9 cellular contexts compared by ENCODE assay signal in genomic region chr12:123119808-123120207, GRCh38. TPM values are rescaled to one million over a fixed set of nuclear protein-coding genes. Genes with fewer than 3 reads are reported as not detected.
A peak's percentile ranks its signal among the peaks of the same experiment; 100 is the strongest.
DNase-seq lines count a peak whose midpoint lies in the region; ATAC-seq and TF ChIP-seq lines count a peak whose summit lies in the region.
"Had no signal": no experiment of that assay in that cellular context is flagged by ENCODE, and none has a peak within 500 bp of the region (broad histone marks: within the 10 kb centered on the region; RNA-seq: fewer than 3 reads in every experiment).

No MANE protein-coding gene starts in this region.

- no peaks in the 10 kb centered on the region for H3K9me3 ChIP-seq in thymus (ENCODE audit: control insufficient read depth)
- H3K9me3 ChIP-seq in esophagus squamous epithelium, result no peaks in the 10 kb centered on the region

- intact Hi-C loops in esophagus squamous epithelium (cut with DNase I), result no loop called here

- TF ChIP-seq POLR2A in esophagus squamous epithelium (IDR thresholded peaks at IDR 0.05), result no peak

- H3K4me3 ChIP-seq in thymus (ENCODE audit: low read length) (peak overlapping the region; percentile 48), esophagus squamous epithelium (no peak overlapping the region)

- H3K27ac ChIP-seq in thymus (ENCODE audit: low read depth) (peak overlapping the region; percentile 100), esophagus squamous epithelium (peak overlapping the region in 2 of 4 donors; percentile 53 to 59)
- H3K27ac ChIP-seq: 22Rv1 had no signal

- H3K4me1 ChIP-seq in thymus (ENCODE audit: control insufficient read depth, insufficient read depth, low read length) (peaks cover 68% of the 10 kb centered on the region), esophagus squamous epithelium (peaks cover 23 to 48% (median 29%) of the 10 kb centered on the region in 3 donors)

- TF ChIP-seq CTCF in esophagus squamous epithelium (IDR thresholded peaks at IDR 0.05), result no peak

- H3K27me3 ChIP-seq in thymus (ENCODE audit: control insufficient read depth, insufficient read depth), result no peaks in the 10 kb centered on the region
- H3K27me3 ChIP-seq in esophagus squamous epithelium, result no peaks in the 10 kb centered on the region

- H3K36me3 ChIP-seq in thymus (ENCODE audit: control insufficient read depth, insufficient read depth), result peaks cover 23% of the 10 kb centered on the region
- H3K36me3 ChIP-seq in esophagus squamous epithelium, result no peaks in the 10 kb centered on the region

- 22% methylated on average over 7 of the region's 7 CpGs for WGBS in thymus
- WGBS in esophagus squamous epithelium, 2 donors, result 60 to 81% methylated on average over 6 to 7 of the region's 7 CpGs

- peak; percentile 41 for DNase-seq in DMS53 (lab: John Stamatoyannopoulos, UW)
- DNase-seq in DMS53 treated with DMSO at 0.1 percent for 48 hours (lab: John Stamatoyannopoulos, UW; ENCODE audit: unreplicated experiment), result no peak
- peak; percentile 52 to 69 for DNase-seq in activated T-cell treated with anti-CD3 and anti-CD28 coated beads, Interleukin-2, amount 50 U/mL, for 48 hours
- DNase-seq in esophagus squamous epithelium (lab: John Stamatoyannopoulos, UW), result no peak
- no peak for DNase-seq in NCI-H187 treated with DMSO at 0.1 percent for 48 hours (lab: John Stamatoyannopoulos, UW)
- DNase-seq in NCI-H1092 (lab: John Stamatoyannopoulos, UW), result no peak

- peak; percentile 77 for ATAC-seq in HG03442 (IDR thresholded peaks at IDR 0.05; ENCODE audit: unreplicated experiment)

RNA-seq across cellular contexts. Expression of gene PITPNM2, which starts 31.1 kb away (rescaled TPM):
- polyA plus RNA-seq in thymus, result 56.8 TPM
- 1 to 10 TPM; 4.2 to 9.1 (median 8.2) TPM for total RNA-seq in esophagus squamous epithelium

Comparison
In these comparisons a context has a peak if more than half of its experiments do, and no peak if none do; other contexts are left out.
1. DNase-seq: peak in DMS53 (single experiment) and activated T-cell treated with anti-CD3 and anti-CD28 coated beads, Interleukin-2, amount 50 U/mL, for 48 hours (2 of 2); none in DMS53 treated with DMSO at 0.1 percent for 48 hours (single experiment), esophagus squamous epithelium (single experiment), NCI-H187 treated with DMSO at 0.1 percent for 48 hours (single experiment) and NCI-H1092 (single experiment).